13 cellular contexts compared by ENCODE assay signal in genomic region chr6:138406443-138406842, GRCh38. TPM values are rescaled to one million over a fixed set of nuclear protein-coding genes. Genes with fewer than 3 reads are reported as not detected.
DNase-seq lines count a peak whose midpoint lies in the region; TF ChIP-seq lines count a peak whose summit lies in the region.
"Had no signal": no experiment of that assay in that cellular context is flagged by ENCODE, and none has a peak within 500 bp of the region (broad histone marks: within the 10 kb centered on the region; RNA-seq: fewer than 3 reads in every experiment).

No MANE protein-coding gene starts in this region.

- H3K27ac ChIP-seq in endodermal cell (ENCODE audit: low read depth, low read length) (no peak overlapping the region), subcutaneous abdominal adipose tissue (ENCODE audit: low read depth, low read length) (peak overlapping the region; percentile 98)

- H3K9ac ChIP-seq in endodermal cell (ENCODE audit: extremely low read depth, low read length, poor library complexity, severe bottlenecking), result no peak overlapping the region
- H3K9ac ChIP-seq in subcutaneous abdominal adipose tissue (ENCODE audit: low read length in 5 of 5), result peak overlapping the region in 1 of 5 donors; percentile 95

- H3K4me3 Mint-ChIP-seq in activated naive CD4-positive, alpha-beta T cell treated with anti-CD3 and anti-CD28 coated beads for 36 hours, result no peak overlapping the region
- H3K4me3 Mint-ChIP-seq in endodermal cell, result no peak overlapping the region

- peaks cover 35% of the 10 kb centered on the region for H3K4me1 Mint-ChIP-seq in activated naive CD4-positive, alpha-beta T cell treated with anti-CD3 and anti-CD28 coated beads for 36 hours (ENCODE audit: low read depth)
- peaks cover 8% of the 10 kb centered on the region for H3K4me1 Mint-ChIP-seq in endodermal cell

- 94 to 100% methylated on average over 1 to 2 of the region's 2 CpGs for WGBS in endodermal cell (ENCODE audit: insufficient coverage in 1 of 2, insufficient read length in 1 of 2), 2 experiments

- CTCF ChIA-PET in activated naive CD4-positive, alpha-beta T cell treated with anti-CD3 and anti-CD28 coated beads for 36 hours (lab: Charles Lee), result interaction anchor here (2.9 kb wide), 1 partner anchor 290 kb away, joined by 10 read pairs; no protein-coding TSS in a partner anchor

- no peak for TF ChIP-seq CTCF in endodermal cell (conservative IDR thresholded peaks at IDR 0.05)

- peaks cover 34% of the 10 kb centered on the region for H3K36me3 Mint-ChIP-seq in activated naive CD4-positive, alpha-beta T cell treated with anti-CD3 and anti-CD28 coated beads for 36 hours (ENCODE audit: low read depth)
- peaks cover 50% of the 10 kb centered on the region for H3K36me3 Mint-ChIP-seq in endodermal cell (ENCODE audit: low read depth)

- in situ Hi-C loops in ACHN (cut with HindIII; ENCODE audit: low pct_ligation_motif_present, low pct_unique_long_range_greater_than_20kb, low sequenced_read_pairs), result no loop called here

- H3K27me3 ChIP-seq in endodermal cell (ENCODE audit: control insufficient read depth, insufficient read depth, low read length, poor library complexity, severe bottlenecking) (no peaks in the 10 kb centered on the region), subcutaneous abdominal adipose tissue (ENCODE audit: control insufficient read depth in 5 of 5, insufficient read depth in 4 of 5, low read length in 5 of 5) (no peaks in the 10 kb centered on the region)
- H3K27me3 ChIP-seq: tibial nerve had no signal

- H3K9me3 ChIP-seq in endodermal cell (ENCODE audit: control insufficient read depth, low read length) (no peaks in the 10 kb centered on the region), subcutaneous abdominal adipose tissue (ENCODE audit: control insufficient read depth in 5 of 5, low read length in 5 of 5) (no peaks in the 10 kb centered on the region)
- H3K9me3 ChIP-seq: tibial nerve had no signal

- H3K27ac Mint-ChIP-seq in activated naive CD4-positive, alpha-beta T cell treated with anti-CD3 and anti-CD28 coated beads for 36 hours, result no peak overlapping the region
- H3K27ac Mint-ChIP-seq in endodermal cell, result no peak overlapping the region
- H3K27ac Mint-ChIP-seq: activated T-cell treated with anti-CD3 and anti-CD28 coated beads, Interleukin-2, amount 50 U/mL, for 72 hours had no signal

- H3K4me3 ChIP-seq in endodermal cell (ENCODE audit: low read length), result no peak overlapping the region
- H3K4me3 ChIP-seq in subcutaneous abdominal adipose tissue (ENCODE audit: low read depth in 1 of 5, low read length in 5 of 5), result peak overlapping the region in 1 of 5 donors; percentile 30
- H3K4me3 ChIP-seq: tibial nerve had no signal

- H3K27me3 Mint-ChIP-seq in activated naive CD4-positive, alpha-beta T cell treated with anti-CD3 and anti-CD28 coated beads for 36 hours (ENCODE audit: low read depth), result no peaks in the 10 kb centered on the region
- H3K27me3 Mint-ChIP-seq in endodermal cell (ENCODE audit: insufficient read depth), result no peaks in the 10 kb centered on the region

- H3K4me1 ChIP-seq in endodermal cell (ENCODE audit: control insufficient read depth, insufficient read depth, low read length), result no peaks in the 10 kb centered on the region
- peaks cover 2 to 65% (median 61%) of the 10 kb centered on the region in 5 donors for H3K4me1 ChIP-seq in subcutaneous abdominal adipose tissue (ENCODE audit: control insufficient read depth in 5 of 5, insufficient read depth in 5 of 5, low read length in 5 of 5)

- intact Hi-C loops in activated naive CD4-positive, alpha-beta T cell treated with anti-CD3 and anti-CD28 coated beads for 36 hours (cut with micrococcal nuclease), result loop anchor here (10.0 kb wide), 1 partner anchor 432 kb away; no protein-coding TSS in a partner anchor

- DNase-seq in activated naive CD4-positive, alpha-beta T cell treated with anti-CD3 and anti-CD28 coated beads for 36 hours, result peak; percentile 14
- no peak for DNase-seq in activated naive CD4-positive, alpha-beta T cell treated with Interleukin-2 at 50 U/mL for 16 hours
- peak; percentile 68 for DNase-seq in NOMO-1 treated with DMSO at 0.1 percent for 48 hours (lab: John Stamatoyannopoulos, UW; ENCODE audit: unreplicated experiment)
- DNase-seq in endodermal cell, result peak; percentile 28
- no peak for DNase-seq in ACHN
- DNase-seq in Ammon's horn (ENCODE audit: low spot score), result no peak
- DNase-seq in activated effector memory CD4-positive, alpha-beta T cell treated with anti-CD3 and anti-CD28 coated beads, Interleukin-2, amount 50 U/mL, for 16 hours, result no peak
- DNase-seq: activated T-cell treated with anti-CD3 and anti-CD28 coated beads, Interleukin-2, amount 50 U/mL, for 72 hours; NCI-H146 had no signal

- no peaks in the 10 kb centered on the region for H3K9me3 Mint-ChIP-seq in activated naive CD4-positive, alpha-beta T cell treated with anti-CD3 and anti-CD28 coated beads for 36 hours
- H3K9me3 Mint-ChIP-seq in endodermal cell, result no peaks in the 10 kb centered on the region
- H3K9me3 Mint-ChIP-seq: activated T-cell treated with anti-CD3 and anti-CD28 coated beads, Interleukin-2, amount 50 U/mL, for 72 hours had no signal

- peaks cover 58% of the 10 kb centered on the region for H3K36me3 ChIP-seq in endodermal cell (ENCODE audit: control insufficient read depth, insufficient read depth, low read length)
- peaks cover 17 to 54% (median 45%) of the 10 kb centered on the region in 5 donors for H3K36me3 ChIP-seq in subcutaneous abdominal adipose tissue (ENCODE audit: control insufficient read depth in 5 of 5, insufficient read depth in 5 of 5, low read length in 5 of 5)

RNA-seq across cellular contexts. Expression of gene HEBP2, which starts 2.4 kb away (rescaled TPM):
- total RNA-seq in activated naive CD4-positive, alpha-beta T cell treated with anti-CD3 and anti-CD28 coated beads for 36 hours, result 10 to 100 TPM; 48.5 to 50.8 TPM
- 10 to 100 TPM; 53.9 to 95.7 TPM for total RNA-seq in endodermal cell
- polyA plus RNA-seq in endodermal cell (2013, experiment 1 of 2), result 43.0 TPM
- 50.2 TPM for polyA plus RNA-seq in endodermal cell (2013, experiment 2 of 2)

RNA-seq across cellular contexts. Expression of gene SMIM28, which starts 28.7 kb away (rescaled TPM):
- not detected for total RNA-seq in activated naive CD4-positive, alpha-beta T cell treated with anti-CD3 and anti-CD28 coated beads for 36 hours
- total RNA-seq in endodermal cell, result under 1 TPM in 1 of 2 donors, not detected in 1; 0.33 TPM
- not detected for polyA plus RNA-seq in endodermal cell (2013, experiment 1 of 2)
- not detected for polyA plus RNA-seq in endodermal cell (2013, experiment 2 of 2)
- total RNA-seq: activated T-cell treated with anti-CD3 and anti-CD28 coated beads, Interleukin-2, amount 50 U/mL, for 72 hours; RPMI7951; skeletal muscle tissue; tibial nerve had no signal

Comparison
In these comparisons a context has a peak if more than half of its experiments do, and no peak if none do; other contexts are left out.
1. DNase-seq: peak in activated naive CD4-positive, alpha-beta T cell treated with anti-CD3 and anti-CD28 coated beads for 36 hours (single experiment), NOMO-1 treated with DMSO at 0.1 percent for 48 hours (single experiment) and endodermal cell (single experiment); none in activated naive CD4-positive, alpha-beta T cell treated with Interleukin-2 at 50 U/mL for 16 hours (single experiment), ACHN (single experiment), Ammon's horn (single experiment) and activated effector memory CD4-positive, alpha-beta T cell treated with anti-CD3 and anti-CD28 coated beads, Interleukin-2, amount 50 U/mL, for 16 hours (single experiment).